In genomic region chr5:179763215-179763945, GRCh38 we compare ENCODE assay signal across 8 cellular contexts. TPM values are rescaled to one million over a fixed set of nuclear protein-coding genes. Genes with fewer than 3 reads are reported as not detected.
A peak's percentile ranks its signal among the peaks of the same experiment; 100 is the strongest.
DNase-seq lines count a peak whose midpoint lies in the region; ATAC-seq, FAIRE-seq and TF ChIP-seq lines count a peak whose summit lies in the region.

No MANE protein-coding gene starts in this region.

- H4K20me1 ChIP-seq in K562 (replicated peaks; ENCODE audit: control insufficient read depth, insufficient read depth, low read length): peaks cover 49% of the 10 kb centered on the region

- H2AFZ ChIP-seq in K562 (ENCODE audit: low read depth, low read length): no peak overlapping the region

- no peak for TF ChIP-seq POLR2A in K562 (conservative IDR thresholded peaks at IDR 0.05)

- no peaks in the 10 kb centered on the region for H3K27me3 ChIP-seq in K562 (ENCODE audit: control insufficient read depth in 2 of 2, insufficient read depth in 2 of 2, low read length in 2 of 2)

- CTCF ChIA-PET in K562 (lab: Yijun Ruan, JAX; ENCODE audit: low intra/inter-chr PET ratio): interaction anchor here (0.8 to 1.2 kb wide), 3 partner anchors 59 to 94 kb away, joined by 3 read pairs; no protein-coding TSS in a partner anchor

- no peak overlapping the region for H3K9ac ChIP-seq in K562 (ENCODE audit: insufficient read depth in 1 of 2, low read depth in 2 of 2, low read length in 2 of 2)

- H3K9me1 ChIP-seq in K562 (ENCODE audit: control insufficient read depth, insufficient read depth, low read length): peaks cover 21% of the 10 kb centered on the region

- TF ChIP-seq CTCF in GM10266 (IDR thresholded peaks at IDR 0.05; ENCODE audit: control insufficient read depth, insufficient read depth, low read depth, missing control alignments): peak; percentile 86
- peak; percentile 87 to 99 (median 98) for TF ChIP-seq CTCF in K562 (IDR thresholded peaks at IDR 0.05 in 2 of 3, conservative IDR thresholded peaks at IDR 0.05 in 1 of 3; ENCODE audit: insufficient read depth in 2 of 3, low read depth in 1 of 3, low read length in 3 of 3)

- in situ Hi-C loops in K562 (cut with MboI): no loop called here

- no peak overlapping the region for H3K4me2 ChIP-seq in K562 (ENCODE audit: insufficient read depth, low read length)

- TF ChIP-seq RAD21 in Ishikawa (IDR thresholded peaks at IDR 0.05; ENCODE audit: low read depth) (peak; percentile 77), K562 (CRISPR knock-in tag; conservative IDR thresholded peaks at IDR 0.05 in 1 of 2, IDR thresholded peaks at IDR 0.05 in 1 of 2) (peak; percentile 73 to 79)

- TF ChIP-seq EP300 in Ishikawa (IDR thresholded peaks at IDR 0.05; ENCODE audit: borderline replicate concordance) (no peak), K562 (IDR thresholded peaks at IDR 0.05; ENCODE audit: low read length) (no peak)

- H3K36me3 ChIP-seq in K562 (ENCODE audit: control insufficient read depth, insufficient read depth, low read length): peaks cover 42% of the 10 kb centered on the region

- no TSS peak for BruUV-seq in K562 (replicated peaks; lab: Mats Ljungman, UMichigan)

- H3K4me1 ChIP-seq in K562 (replicated peaks in 1 of 2; ENCODE audit: control insufficient read depth in 2 of 2, insufficient read depth in 2 of 2, low read length in 2 of 2): peaks cover 27 to 52% of the 10 kb centered on the region in 2 experiments

- DNase-seq in GM10266 (ENCODE audit: extremely low spot score): peak; percentile 69
- DNase-seq in SKM-1 treated with dmso at 0.1 percent for 144 hours (lab: John Stamatoyannopoulos, UW; ENCODE audit: unreplicated experiment): peak; percentile 61
- DNase-seq in K562 (ENCODE audit: extremely low read depth in 1 of 4, low spot score in 3 of 4): peak; percentile 75 to 84 (median 79)
- DNase-seq in inferior parietal cortex (ENCODE audit: extremely low spot score): peak; percentile 83
- DNase-seq in smooth muscle cell of the brain vasculature (ENCODE audit: low read depth, low spot score): peak; percentile 57

- H3K9me3 ChIP-seq in K562 (replicated peaks; ENCODE audit: control insufficient read depth, insufficient read depth, low read depth, low read length): no peaks in the 10 kb centered on the region

- H3K27ac ChIP-seq in K562 (ENCODE audit: extremely low read depth, low read depth, low read length): no peak overlapping the region

- FAIRE-seq in A204.1 (lab: Jason Lieb, UNC): peak; percentile 86
- peak; percentile 75 for FAIRE-seq in K562 (lab: Jason Lieb, UNC)

- ATAC-seq in K562: peak; percentile 82
- no peak for ATAC-seq in HG02852 (IDR thresholded peaks at IDR 0.05; ENCODE audit: unreplicated experiment)

- WGBS in K562 (ENCODE audit: insufficient coverage, low coverage, missing lambda C conversion rate): 32% methylated on average over 10 of the region's 10 CpGs

- POLR2A ChIA-PET in K562 (lab: Yijun Ruan, JAX): interaction anchor here (0.6 to 1.5 kb wide), 9 partner anchors 8 to 275 kb away, joined by 3 to 6 read pairs (median 3); partner anchors contain the start of gene LTC4S

- intact Hi-C loops in K562 (cut with micrococcal nuclease): loop anchor here (1.0 to 5.0 kb wide), 2 partner anchors 144 to 329 kb away; partner anchors contain the start of gene TBC1D9B

- peaks cover 82% of the 10 kb centered on the region for H3K79me2 ChIP-seq in K562 (ENCODE audit: control insufficient read depth, insufficient read depth, low read length)

- H3K4me3 ChIP-seq in K562: no peak overlapping the region

TF ChIP-seq in Ishikawa, 13 proteins besides CTCF, POLR2A, EP300 and RAD21 (continues in another document):
- no peak for TF ChIP-seq TCF12 (IDR thresholded peaks at IDR 0.05; ENCODE audit: low read depth)
- no peak for TF ChIP-seq NFIC (IDR thresholded peaks at IDR 0.05)
- TF ChIP-seq TAF1 (IDR thresholded peaks at IDR 0.05; ENCODE audit: low read depth): no peak

TF ChIP-seq in K562, 482 proteins besides CTCF, POLR2A, EP300 and RAD21 (continues in another document):
- TF ChIP-seq SMAD1 (IDR thresholded peaks at IDR 0.05; ENCODE audit: low read depth, low read length, partially characterized antibody) (no peak), FUS (optimal IDR thresholded peaks at IDR 0.05; ENCODE audit: low read depth, low read length) (no peak)

RNA-seq across cellular contexts. Expression of gene LTC4S, which starts 30.4 kb away (rescaled TPM):
- total RNA-seq in K562 (2011; cell fraction: chromatin; rRNA removed; ENCODE audit: low replicate concordance): 0.90 TPM in 1 of 2 replicates, not detected in the other
- 0.83 and 1.1 TPM in 2 replicates for total RNA-seq in K562 (2011; cell fraction: nucleolus; rRNA removed)
- total RNA-seq in K562 (2011; cell fraction: nucleoplasm; rRNA removed): not detected in 2 replicates
- total RNA-seq in K562 (2014; rRNA removed) (0.77 TPM in 1 of 2 replicates, not detected in the other), K562 (2014; rRNA removed; fragmentation: Illumina TruSeq; extraction: Trizol) (not detected in 2 replicates), K562 (2015; rRNA removed; fragmentation: Illumina TruSeq; extraction: Trizol) (not detected in 2 replicates), K562 (2021) (0.51 and 0.75 TPM in 2 replicates)
- polyA plus RNA-seq in K562 (2011; rRNA removed) (not detected in 2 replicates), K562 (2014; fragmentation: Illumina TruSeq; extraction: Trizol) (not detected in 2 replicates), K562 (2014; fragmentation: Nextera tagmentation; extraction: Ambion mirVana) (not detected), K562 (2014; rRNA removed) (0.17 TPM in 1 of 2 replicates, not detected in the other)
- not detected in 2 replicates for polyA plus RNA-seq in K562 (2011; cell fraction: cytosol; rRNA removed)
- polyA plus RNA-seq in K562 (2011; cell fraction: nucleus; rRNA removed): 0.65 and 0.75 TPM in 2 replicates
- polyA plus RNA-seq in K562 (2012): 0.47 TPM in 1 of 2 replicates, not detected in the other
- not detected in 2 replicates for polyA minus RNA-seq in K562 (2011; rRNA and poly(A)+ RNA removed)
- not detected in 2 replicates for polyA minus RNA-seq in K562 (2011; cell fraction: cytosol; rRNA and poly(A)+ RNA removed)
- not detected in 2 replicates for polyA minus RNA-seq in K562 (2011; cell fraction: nucleus; rRNA and poly(A)+ RNA removed)

RNA-seq across cellular contexts. Expression of gene MAML1, which starts 30.8 kb away (rescaled TPM):
- 22.0 and 30.3 TPM in 2 replicates for total RNA-seq in K562 (2011; cell fraction: chromatin; rRNA removed; ENCODE audit: low replicate concordance)
- total RNA-seq in K562 (2011; cell fraction: nucleolus; rRNA removed): 14.2 and 15.8 TPM in 2 replicates
- 18.6 and 22.0 TPM in 2 replicates for total RNA-seq in K562 (2011; cell fraction: nucleoplasm; rRNA removed)
- 7.0 and 9.4 TPM in 2 replicates for total RNA-seq in K562 (2014; rRNA removed)
- total RNA-seq in K562 (2014; rRNA removed; fragmentation: Illumina TruSeq; extraction: Trizol): 4.8 and 4.9 TPM in 2 replicates
- total RNA-seq in K562 (2015; rRNA removed; fragmentation: Illumina TruSeq; extraction: Trizol): 7.0 and 7.5 TPM in 2 replicates
- 16.1 and 18.4 TPM in 2 replicates for total RNA-seq in K562 (2021)
- 4.3 and 8.2 TPM in 2 replicates for polyA plus RNA-seq in K562 (2011; rRNA removed)
- 5.1 and 5.6 TPM in 2 replicates for polyA plus RNA-seq in K562 (2011; cell fraction: cytosol; rRNA removed)
- 11.5 and 16.9 TPM in 2 replicates for polyA plus RNA-seq in K562 (2011; cell fraction: nucleus; rRNA removed)
- polyA plus RNA-seq in K562 (2012): 10.7 and 12.1 TPM in 2 replicates
- 12.7 and 13.4 TPM in 2 replicates for polyA plus RNA-seq in K562 (2014; fragmentation: Illumina TruSeq; extraction: Trizol)
- under 1 TPM; 0.32 to 0.45 TPM for polyA plus RNA-seq in K562 (2014; fragmentation: Nextera tagmentation; extraction: Ambion mirVana)
- polyA plus RNA-seq in K562 (2014; rRNA removed): 10.1 and 10.6 TPM in 2 replicates
- 3.5 and 4.2 TPM in 2 replicates for polyA minus RNA-seq in K562 (2011; rRNA and poly(A)+ RNA removed)
- polyA minus RNA-seq in K562 (2011; cell fraction: cytosol; rRNA and poly(A)+ RNA removed): 11.2 and 12.8 TPM in 2 replicates
- polyA minus RNA-seq in K562 (2011; cell fraction: nucleus; rRNA and poly(A)+ RNA removed): 6.6 and 7.6 TPM in 2 replicates

RNA-seq across cellular contexts. Expression of gene MGAT4B, which starts 43.3 kb away (rescaled TPM):
- total RNA-seq in K562 (2011; cell fraction: chromatin; rRNA removed; ENCODE audit: low replicate concordance): 133 and 442 TPM in 2 replicates
- 330 and 396 TPM in 2 replicates for total RNA-seq in K562 (2011; cell fraction: nucleolus; rRNA removed)
- total RNA-seq in K562 (2011; cell fraction: nucleoplasm; rRNA removed): 200 and 206 TPM in 2 replicates
- total RNA-seq in K562 (2014; rRNA removed): 75.4 and 97.9 TPM in 2 replicates
- 53.9 and 64.8 TPM in 2 replicates for total RNA-seq in K562 (2014; rRNA removed; fragmentation: Illumina TruSeq; extraction: Trizol)
- total RNA-seq in K562 (2015; rRNA removed; fragmentation: Illumina TruSeq; extraction: Trizol): 62.2 and 64.4 TPM in 2 replicates
- total RNA-seq in K562 (2021): 120 and 133 TPM in 2 replicates
- 77.2 and 79.8 TPM in 2 replicates for polyA plus RNA-seq in K562 (2011; rRNA removed)
- 88.2 and 150 TPM in 2 replicates for polyA plus RNA-seq in K562 (2011; cell fraction: cytosol; rRNA removed)
- polyA plus RNA-seq in K562 (2011; cell fraction: nucleus; rRNA removed): 249 and 384 TPM in 2 replicates
- polyA plus RNA-seq in K562 (2012): 107 and 152 TPM in 2 replicates
- polyA plus RNA-seq in K562 (2014; fragmentation: Illumina TruSeq; extraction: Trizol): 80.2 and 90.3 TPM in 2 replicates
- under 1 TPM; 0.34 to 0.37 TPM for polyA plus RNA-seq in K562 (2014; fragmentation: Nextera tagmentation; extraction: Ambion mirVana)
- 75.9 and 88.5 TPM in 2 replicates for polyA plus RNA-seq in K562 (2014; rRNA removed)
- polyA minus RNA-seq in K562 (2011; rRNA and poly(A)+ RNA removed): 44.9 and 70.3 TPM in 2 replicates
- 77.2 and 90.7 TPM in 2 replicates for polyA minus RNA-seq in K562 (2011; cell fraction: cytosol; rRNA and poly(A)+ RNA removed)
- polyA minus RNA-seq in K562 (2011; cell fraction: nucleus; rRNA and poly(A)+ RNA removed): 113 and 122 TPM in 2 replicates

RNA-seq across cellular contexts. Expression of gene SQSTM1, which starts 57.3 kb away (rescaled TPM):
- 89.8 and 300 TPM in 2 replicates for total RNA-seq in K562 (2011; cell fraction: chromatin; rRNA removed; ENCODE audit: low replicate concordance)
- 389 and 414 TPM in 2 replicates for total RNA-seq in K562 (2011; cell fraction: nucleolus; rRNA removed)
- 172 and 183 TPM in 2 replicates for total RNA-seq in K562 (2011; cell fraction: nucleoplasm; rRNA removed)
- total RNA-seq in K562 (2014; rRNA removed) (148 and 236 TPM in 2 replicates), K562 (2014; rRNA removed; fragmentation: Illumina TruSeq; extraction: Trizol) (32.0 and 37.6 TPM in 2 replicates), K562 (2015; rRNA removed; fragmentation: Illumina TruSeq; extraction: Trizol) (107 and 109 TPM in 2 replicates), K562 (2021) (148 and 151 TPM in 2 replicates)
- polyA plus RNA-seq in K562 (2011; rRNA removed) (44.8 and 45.2 TPM in 2 replicates), K562 (2014; fragmentation: Illumina TruSeq; extraction: Trizol) (75.0 and 79.8 TPM in 2 replicates), K562 (2014; fragmentation: Nextera tagmentation; extraction: Ambion mirVana) (1 to 10 TPM; 5.6 to 8.2 TPM), K562 (2014; rRNA removed) (64.0 and 70.7 TPM in 2 replicates)
- 47.2 and 77.9 TPM in 2 replicates for polyA plus RNA-seq in K562 (2011; cell fraction: cytosol; rRNA removed)
- polyA plus RNA-seq in K562 (2011; cell fraction: nucleus; rRNA removed): 132 and 257 TPM in 2 replicates
- polyA plus RNA-seq in K562 (2012): 159 and 567 TPM in 2 replicates
- 25.0 and 34.0 TPM in 2 replicates for polyA minus RNA-seq in K562 (2011; rRNA and poly(A)+ RNA removed)
- polyA minus RNA-seq in K562 (2011; cell fraction: cytosol; rRNA and poly(A)+ RNA removed): 82.1 and 107 TPM in 2 replicates
- polyA minus RNA-seq in K562 (2011; cell fraction: nucleus; rRNA and poly(A)+ RNA removed): 184 and 191 TPM in 2 replicates
